8 cellular contexts compared by ENCODE assay signal in genomic region chr12:120301962-120302815, GRCh38. TPM values are rescaled to one million over a fixed set of nuclear protein-coding genes. Genes with fewer than 3 reads are reported as not detected.
DNase-seq lines count a peak whose midpoint lies in the region; TF ChIP-seq lines count a peak whose summit lies in the region.

SIRT4 (plus strand) TSS chr12:120302321; CDS start chr12:120303562, 1,241 bp downstream.

- H3K9me3 Mint-ChIP-seq in HFFc6: no peaks in the 10 kb centered on the region
- H3K9me3 Mint-ChIP-seq in activated naive CD8-positive, alpha-beta T cell (ENCODE audit: low read depth): no peaks in the 10 kb centered on the region

- TF ChIP-seq CTCF in GM06990 (IDR thresholded peaks at IDR 0.05; ENCODE audit: insufficient read depth, low read length, poor library complexity, severe bottlenecking): peak; percentile 88
- TF ChIP-seq CTCF in HFFc6 (IDR thresholded peaks at IDR 0.05): peak; percentile 88
- TF ChIP-seq CTCF in ovary (IDR thresholded peaks at IDR 0.05): peak in 2 of 3 donors; percentile 66 to 67
- peak; percentile 64 to 70 for TF ChIP-seq CTCF in tibial artery (IDR thresholded peaks at IDR 0.05)

- H3K4me1 Mint-ChIP-seq in HFFc6 (ENCODE audit: low read depth): peaks cover 6% of the 10 kb centered on the region
- peaks cover 9% of the 10 kb centered on the region for H3K4me1 Mint-ChIP-seq in activated naive CD8-positive, alpha-beta T cell (ENCODE audit: low read depth)

- no peak for TF ChIP-seq EP300 in ovary (IDR thresholded peaks at IDR 0.05)

- H3K4me1 ChIP-seq in ovary (ENCODE audit: insufficient read depth): no peaks in the 10 kb centered on the region
- peaks cover 0 to 11% (median 5%) of the 10 kb centered on the region in 4 donors for H3K4me1 ChIP-seq in tibial artery

- peak within 1 kb of the TSS; percentile 75 for H3K27ac Mint-ChIP-seq in HFFc6
- H3K27ac Mint-ChIP-seq in activated naive CD8-positive, alpha-beta T cell: peak within 1 kb of the TSS; percentile 95

- 5 to 8% (median 5%) methylated on average over 31 of the region's 31 CpGs for WGBS in ovary, 3 donors

- no peaks in the 10 kb centered on the region for H3K36me3 Mint-ChIP-seq in HFFc6 (ENCODE audit: low read depth)
- H3K36me3 Mint-ChIP-seq in activated naive CD8-positive, alpha-beta T cell: no peaks in the 10 kb centered on the region

- H3K4me3 Mint-ChIP-seq in HFFc6: peak within 1 kb of the TSS; percentile 91
- H3K4me3 Mint-ChIP-seq in activated naive CD8-positive, alpha-beta T cell: peak within 1 kb of the TSS; percentile 97

- H3K27ac ChIP-seq in ovary (peak within 1 kb of the TSS in 1 of 2 donors; percentile 61), tibial artery (peak within 1 kb of the TSS; percentile 51 to 65)

- H3K9me3 ChIP-seq in ovary (no peaks in the 10 kb centered on the region), tibial artery (no peaks in the 10 kb centered on the region)

- no peaks in the 10 kb centered on the region for H3K27me3 ChIP-seq in GM06990 (replicated peaks; ENCODE audit: control insufficient read depth, insufficient read depth, low read length)
- no peaks in the 10 kb centered on the region for H3K27me3 ChIP-seq in ovary
- H3K27me3 ChIP-seq in tibial artery: no peaks in the 10 kb centered on the region

- TF ChIP-seq POLR2A in ovary (IDR thresholded peaks at IDR 0.05): peak; percentile 8

- no peaks in the 10 kb centered on the region for H3K36me3 ChIP-seq in GM06990 (ENCODE audit: control insufficient read depth, insufficient read depth, low read length)
- H3K36me3 ChIP-seq in ovary: no peaks in the 10 kb centered on the region
- no peaks in the 10 kb centered on the region for H3K36me3 ChIP-seq in tibial artery

- DNase-seq in GM06990 (ENCODE audit: extremely low read depth, insufficient read length) (peak; percentile 70), HFFc6 (peak; percentile 86), NAMALWA (ENCODE audit: low spot score) (peak; percentile 98), SK-N-DZ (ENCODE audit: low spot score) (peak; percentile 94), head of caudate nucleus (peak; percentile 76 to 98 (median 93)), ovary (peak; percentile 83 to 92 (median 88)), tibial artery (peak; percentile 91 to 95)

- H3K27me3 Mint-ChIP-seq in HFFc6 (ENCODE audit: insufficient read depth): no peaks in the 10 kb centered on the region
- no peaks in the 10 kb centered on the region for H3K27me3 Mint-ChIP-seq in activated naive CD8-positive, alpha-beta T cell

- intact Hi-C loops in head of caudate nucleus (cut with DNase I) (loop anchor here (2.0 kb wide), 1 partner anchor 15 kb away; no protein-coding TSS in a partner anchor), ovary (cut with DNase I) (no loop called here), tibial artery (cut with DNase I; ENCODE audit: low total_unique reads) (no loop called here)

- H3K4me3 ChIP-seq in GM06990 (replicated peaks; ENCODE audit: low read depth, low read length) (peak within 1 kb of the TSS; percentile 66), ovary (peak within 1 kb of the TSS; percentile 65), tibial artery (peak within 1 kb of the TSS; percentile 58 to 65)

RNA-seq across cellular contexts. Expression of gene SIRT4, which starts in this region (rescaled TPM):
- 1 to 10 TPM in 3 of 6 experiments, under 1 TPM in 3; 0.84 to 2.1 (median 1.1) TPM for total RNA-seq in HFFc6 (2021; fragmentation: NEBNext Ultra II Directional; extraction: Animal tissue kit (Norgen Biotek cat#: 25700))
- polyA plus RNA-seq in SK-N-DZ (2014; cell fraction: cytosol; rRNA removed): 3.7 and 4.6 TPM in 2 replicates
- polyA plus RNA-seq in SK-N-DZ (2014; cell fraction: nucleus; rRNA removed): 0.33 and 2.4 TPM in 2 replicates
- 1 to 10 TPM in 5 of 7 donors, under 1 TPM in 2; 0.87 to 4.6 (median 1.4) TPM for total RNA-seq in ovary
- polyA plus RNA-seq in ovary: 1 to 10 TPM; 2.0 to 2.8 TPM
